ENCODE assay signal across 8 cellular contexts in the genomic region with DNA sequence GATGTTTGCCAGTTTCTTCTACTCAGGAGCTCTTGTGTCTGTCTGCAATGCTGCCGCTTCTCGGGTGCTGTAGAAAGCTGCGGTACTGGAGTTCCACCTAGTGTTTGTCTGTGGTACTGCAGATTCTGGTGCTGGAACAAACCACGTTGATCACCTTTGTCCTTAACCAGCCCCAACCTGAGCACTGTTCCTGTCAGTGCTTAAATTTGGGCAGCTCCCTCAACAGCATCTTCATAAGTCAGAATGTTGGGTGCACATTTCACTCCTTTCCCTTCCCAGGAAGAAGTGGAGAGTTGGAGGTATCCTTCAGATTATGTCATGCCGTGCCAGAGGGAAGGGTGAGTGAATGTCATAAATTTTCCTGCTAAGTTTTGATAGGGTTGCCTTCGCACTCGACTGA. TPM values are rescaled to one million over a fixed set of nuclear protein-coding genes. Genes with fewer than 3 reads are reported as not detected.
DNase-seq lines count a peak whose midpoint lies in the region; ATAC-seq and TF ChIP-seq lines count a peak whose summit lies in the region.

No MANE protein-coding gene starts in this region.

- no peak overlapping the region for H3K27ac ChIP-seq in dorsolateral prefrontal cortex
- H3K27ac ChIP-seq in lung (ENCODE audit: low read depth in 1 of 2, low read length in 1 of 2): no peak overlapping the region

- peaks cover 0 to 5% of the 10 kb centered on the region in 2 donors for H3K9me3 ChIP-seq in lung (ENCODE audit: control insufficient read depth in 2 of 2, insufficient read depth in 1 of 2, low read length in 1 of 2)

- H3K4me3 ChIP-seq in dorsolateral prefrontal cortex (no peak overlapping the region), lung (no peak overlapping the region)

- peak; percentile 71 for DNase-seq in NCI-H748 (lab: John Stamatoyannopoulos, UW; ENCODE audit: unreplicated experiment)
- DNase-seq in activated CD4-positive, alpha-beta T cell treated with anti-CD3 and anti-CD28 coated beads, Interleukin-2, amount 50 U/mL, for 1 hour: peak; percentile 71
- peak; percentile 41 to 80 (median 73) for DNase-seq in dorsolateral prefrontal cortex
- DNase-seq in lung (ENCODE audit: low spot score): peak; percentile 76
- peak; percentile 24 for DNase-seq in stimulated activated CD8-positive, alpha-beta memory T cell treated with anti-CD3 and anti-CD28 coated beads, Interleukin-12 subunit alpha, Interleukin-12 subunit beta, amount 100 ng/mL, for 24 hours (ENCODE audit: extremely low read depth)

- H3K27me3 ChIP-seq in dorsolateral prefrontal cortex (peaks cover 0 to 10% (median 0%) of the 10 kb centered on the region in 45 donors), lung (ENCODE audit: control insufficient read depth, insufficient read depth) (no peaks in the 10 kb centered on the region)

- WGBS in lung, 2 donors: 23 to 26% methylated on average over 7 of the region's 7 CpGs

- TF ChIP-seq CTCF in GM12801 (IDR thresholded peaks at IDR 0.05; ENCODE audit: extremely low read depth, insufficient read length) (peak; percentile 98), dorsolateral prefrontal cortex (IDR thresholded peaks at IDR 0.05 in 54 of 56, conservative IDR thresholded peaks at IDR 0.05 in 2 of 56; ENCODE audit: low read depth in 1 of 56, partially characterized antibody in 56 of 56) (peak in 55 of 56 donors; percentile 86 to 100 (median 98)), lung (IDR thresholded peaks at IDR 0.05; ENCODE audit: control extremely low read depth, extremely low read depth) (peak; percentile 86)

- H3K36me3 ChIP-seq in lung (ENCODE audit: control insufficient read depth in 2 of 2, insufficient read depth in 2 of 2, low read length in 2 of 2): no peaks in the 10 kb centered on the region

- intact Hi-C loops in dorsolateral prefrontal cortex (cut with DNase I): loop anchor here (1.0 to 5.0 kb wide), 3 partner anchors 76 to 436 kb away; a partner anchor contains a TSS

- H3K4me1 ChIP-seq in lung (ENCODE audit: control insufficient read depth in 2 of 2, insufficient read depth in 2 of 2, low read length in 2 of 2): no peaks in the 10 kb centered on the region

- peak; percentile 65 for ATAC-seq in HG03469 (IDR thresholded peaks at IDR 0.05; ENCODE audit: unreplicated experiment)
- peak; percentile 81 for ATAC-seq in lung (ENCODE audit: insufficient read depth, low FRiP score)
- no peak for ATAC-seq in GM19397 (IDR thresholded peaks at IDR 0.05; ENCODE audit: unreplicated experiment)

RNA-seq across cellular contexts. Expression of a gene that starts 48.7 kb away (rescaled TPM):
- total RNA-seq in dorsolateral prefrontal cortex (under 1 TPM in 1 of 120 experiments, not detected in 119; 0.71 TPM), lung (not detected)
- polyA plus RNA-seq in lung: not detected

Comparison
In these comparisons a context has a peak if more than half of its experiments do, and no peak if none do; other contexts are left out.
1. DNase-seq: peak in every context shown above with its lines; median percentile 76 in lung; 73 in dorsolateral prefrontal cortex; 71 in NCI-H748; 71 in activated CD4-positive, alpha-beta T cell treated with anti-CD3 and anti-CD28 coated beads, Interleukin-2, amount 50 U/mL, for 1 hour; 24 in stimulated activated CD8-positive, alpha-beta memory T cell treated with anti-CD3 and anti-CD28 coated beads, Interleukin-12 subunit alpha, Interleukin-12 subunit beta, amount 100 ng/mL, for 24 hours.